In the genomic region with DNA sequence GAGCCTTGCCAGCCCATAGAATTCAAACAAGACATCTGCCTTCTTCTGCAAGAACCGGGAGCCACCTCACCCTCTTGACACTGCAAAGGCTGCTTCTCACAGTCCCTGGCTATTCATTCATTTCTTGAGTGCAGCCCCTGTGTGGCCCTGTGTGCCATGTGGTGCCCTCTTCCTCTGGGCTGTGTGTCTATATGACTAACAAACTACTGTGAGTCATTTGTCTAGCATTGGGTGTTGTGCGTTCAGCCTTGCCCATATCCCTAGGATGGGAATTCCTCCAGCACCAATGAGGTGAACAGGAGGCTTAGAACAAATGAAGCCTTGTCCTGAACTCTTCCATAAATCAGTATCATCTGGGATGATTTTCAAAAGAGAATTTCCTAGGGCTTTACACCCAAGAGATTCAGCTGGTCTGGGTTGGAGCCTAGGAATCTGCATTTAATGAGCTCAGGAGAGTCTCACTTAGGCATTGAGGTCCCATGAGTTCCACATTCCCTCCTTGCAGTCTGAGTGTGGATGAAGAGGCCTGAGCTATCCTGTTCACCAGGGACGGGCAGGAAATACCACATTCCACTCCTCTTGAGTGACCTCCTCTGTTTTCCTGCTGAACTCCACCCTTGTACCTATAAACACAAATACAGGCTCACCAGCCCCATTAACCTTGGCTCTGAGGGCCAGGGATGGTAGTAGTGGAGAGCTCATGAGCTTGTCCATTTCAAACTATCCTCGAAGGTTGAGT, we compare ENCODE assay signal across 25 cellular contexts.
DNase-seq lines count a peak whose midpoint lies in the region; ATAC-seq, FAIRE-seq and TF ChIP-seq lines count a peak whose summit lies in the region.
"Had no signal": no experiment of that assay in that cellular context is flagged by ENCODE, and none has a peak within 500 bp of the region (broad histone marks: within the 10 kb centered on the region; RNA-seq: fewer than 3 reads in every experiment).

No MANE protein-coding gene starts in this region.

- H3K4me1 ChIP-seq in keratinocyte (ENCODE audit: control insufficient read depth, extremely low read depth, insufficient read depth, low read length) (peaks cover 13% of the 10 kb centered on the region), mucosa of descending colon (ENCODE audit: low read depth) (no peaks in the 10 kb centered on the region)
- H3K4me1 ChIP-seq: spleen, testis had no signal

- TF ChIP-seq CTCF in keratinocyte (optimal IDR thresholded peaks at IDR 0.05 in 1 of 3, IDR thresholded peaks at IDR 0.05 in 1 of 3, conservative IDR thresholded peaks at IDR 0.05 in 1 of 3; ENCODE audit: extremely low read depth in 1 of 3, insufficient read depth in 2 of 3, low read length in 3 of 3): peak in 1 of 3 experiments; percentile 10
- no peak for TF ChIP-seq CTCF in mucosa of descending colon (IDR thresholded peaks at IDR 0.05)

- peak overlapping the region; percentile 59 for H3K4me2 ChIP-seq in keratinocyte (ENCODE audit: control insufficient read depth, extremely low read depth, insufficient read depth, low read depth, low read length)
- H3K4me2 ChIP-seq: PC-9 had no signal

- no peaks in the 10 kb centered on the region for H3K9me1 ChIP-seq in keratinocyte (ENCODE audit: control insufficient read depth, extremely low read depth, insufficient read depth, low read length)

- H3K9me3 ChIP-seq in keratinocyte (ENCODE audit: control insufficient read depth, low read depth, low read length) (no peaks in the 10 kb centered on the region), mucosa of descending colon (no peaks in the 10 kb centered on the region)
- H3K9me3 ChIP-seq: testis had no signal

- H3K4me3 ChIP-seq in keratinocyte (ENCODE audit: control insufficient read depth in 2 of 3, extremely low read depth in 1 of 3, insufficient read depth in 2 of 3, low read depth in 1 of 3, low read length in 3 of 3) (peak overlapping the region in 2 of 3 experiments; percentile 2 to 16), mucosa of descending colon (no peak overlapping the region)
- H3K4me3 ChIP-seq: PC-9, spleen, testis had no signal

- DNase-seq in ACHN (peak; percentile 61), HK-2 (ENCODE audit: unreplicated experiment) (peak; percentile 44), SW480 (ENCODE audit: low spot score) (peak; percentile 45), keratinocyte (ENCODE audit: low read depth, low spot score) (peak; percentile 54), mucosa of descending colon (no peak)
- no peak for DNase-seq in stimulated activated CD4-positive, alpha-beta T cell treated with anti-CD3 and anti-CD28 coated beads, Interleukin-2, amount 100 ng/mL, for 24 hours
- DNase-seq: activated CD4-positive, alpha-beta T cell treated with anti-CD3 and anti-CD28 coated beads, Interleukin-2, amount 10 ng/mL, durations not matched to agents 7 days and 5 days; activated CD8-positive, alpha-beta memory T cell treated with anti-CD3 and anti-CD28 coated beads, Interleukin-2, amount 50 U/mL, for 4 hours; activated gamma-delta T cell; CD4-positive, CD25-positive, alpha-beta regulatory T cell; central memory CD4-positive, alpha-beta T cell; DMS79; effector CD4-positive, alpha-beta T cell; HFFc6; kidney; mesenchymal stem cell; NCI-H1436 treated with DMSO at 0.1 percent for 48 hours; NCI-H82; nephron progenitor cell; PC-9; spleen; SW 1271; testis had no signal

- FAIRE-seq in keratinocyte (lab: Jason Lieb, UNC): peak; percentile 84

- H3K27me3 ChIP-seq in keratinocyte (ENCODE audit: control insufficient read depth, extremely low read depth, insufficient read depth, low read length): no peaks in the 10 kb centered on the region
- H3K27me3 ChIP-seq: spleen, testis had no signal

- no peaks in the 10 kb centered on the region for H3K36me3 ChIP-seq in keratinocyte (ENCODE audit: control insufficient read depth in 2 of 2, extremely low read depth in 1 of 2, insufficient read depth in 2 of 2, low read length in 2 of 2)
- H3K36me3 ChIP-seq in mucosa of descending colon (ENCODE audit: low read depth): no peaks in the 10 kb centered on the region
- H3K36me3 ChIP-seq: spleen had no signal

- dilution Hi-C loops in keratinocyte (cut with MboI; ENCODE audit: extremely low pct_ligation_motif_present, low sequenced_read_pairs): no loop called here

- peak overlapping the region; percentile 55 for H3K27ac ChIP-seq in keratinocyte (ENCODE audit: control insufficient read depth, insufficient read depth, low read length)
- H3K27ac ChIP-seq: PC-9, spleen, testis had no signal

- in situ Hi-C loops in ACHN (cut with HindIII; ENCODE audit: low pct_ligation_motif_present, low pct_unique_long_range_greater_than_20kb, low sequenced_read_pairs): no loop called here

- H3K9ac ChIP-seq in keratinocyte (ENCODE audit: control insufficient read depth, extremely low read depth, insufficient read depth, low read length): no peak overlapping the region

- peak overlapping the region; percentile 8 for H2AFZ ChIP-seq in keratinocyte (ENCODE audit: control insufficient read depth, low read length)
- H2AFZ ChIP-seq: PC-9 had no signal

- no peaks in the 10 kb centered on the region for H3K79me2 ChIP-seq in keratinocyte (ENCODE audit: control insufficient read depth, insufficient read depth, low read length)

- ATAC-seq in GM19395 (IDR thresholded peaks at IDR 0.05; ENCODE audit: unreplicated experiment) (no peak), GM21529 (IDR thresholded peaks at IDR 0.05; ENCODE audit: unreplicated experiment) (no peak), mucosa of descending colon (no peak)

- H4K20me1 ChIP-seq in keratinocyte (ENCODE audit: control insufficient read depth, extremely low read depth, insufficient read depth, low read length): no peaks in the 10 kb centered on the region

- intact Hi-C loops in mucosa of descending colon (cut with DNase I, micrococcal nuclease): no loop called here

Comparison
In these comparisons a context has a peak if more than half of its experiments do, and no peak if none do; other contexts are left out.
1. DNase-seq: peak in ACHN (single experiment), HK-2 (single experiment), SW480 (single experiment) and keratinocyte (single experiment); none in stimulated activated CD4-positive, alpha-beta T cell treated with anti-CD3 and anti-CD28 coated beads, Interleukin-2, amount 100 ng/mL, for 24 hours (0 of 2) and mucosa of descending colon (0 of 3).